9 cellular contexts compared by ENCODE assay signal in genomic region chr2:206154197-206154596, GRCh38. TPM values are rescaled to one million over a fixed set of nuclear protein-coding genes. Genes with fewer than 3 reads are reported as not detected.
DNase-seq lines count a peak whose midpoint lies in the region; ATAC-seq and TF ChIP-seq lines count a peak whose summit lies in the region.
"Had no signal": no experiment of that assay in that cellular context is flagged by ENCODE, and none has a peak within 500 bp of the region (broad histone marks: within the 10 kb centered on the region; RNA-seq: fewer than 3 reads in every experiment).

No MANE protein-coding gene starts in this region.

- TF ChIP-seq CTCF in glutamatergic neuron (IDR thresholded peaks at IDR 0.05; ENCODE audit: partially characterized antibody, unreplicated experiment): peak; percentile 13

- peaks cover 2% of the 10 kb centered on the region for H3K9me3 Mint-ChIP-seq in glutamatergic neuron (ENCODE audit: unreplicated experiment)

- H3K27ac Mint-ChIP-seq in glutamatergic neuron (ENCODE audit: unreplicated experiment): peak overlapping the region; percentile 31

- peaks cover 4% of the 10 kb centered on the region for H3K27me3 Mint-ChIP-seq in glutamatergic neuron (ENCODE audit: unreplicated experiment)

- DNase-seq in EH (ENCODE audit: low read depth): peak; percentile 9
- DNase-seq in NCI-H2227 treated with DMSO at 0.1 percent for 48 hours (lab: John Stamatoyannopoulos, UW): peak; percentile 68
- no peak for DNase-seq in glutamatergic neuron
- no peak for DNase-seq in LoVo (ENCODE audit: low spot score)
- DNase-seq in iPS-NIHi11 (ENCODE audit: low spot score): no peak
- DNase-seq in H4 (ENCODE audit: low spot score): no peak
- DNase-seq in OCI-M2 (lab: John Stamatoyannopoulos, UW; ENCODE audit: unreplicated experiment): no peak
- DNase-seq: NCI-H1694 treated with DMSO at 0.1 percent for 48 hours had no signal

- H3K36me3 Mint-ChIP-seq in glutamatergic neuron (ENCODE audit: unreplicated experiment): peaks cover 4% of the 10 kb centered on the region

- peak overlapping the region; percentile 53 for H3K4me3 Mint-ChIP-seq in glutamatergic neuron (ENCODE audit: unreplicated experiment)

- ATAC-seq in GM21737 (IDR thresholded peaks at IDR 0.05; ENCODE audit: unreplicated experiment): peak; percentile 60

- peaks cover 8% of the 10 kb centered on the region for H3K4me1 Mint-ChIP-seq in glutamatergic neuron (ENCODE audit: low read depth, unreplicated experiment)

RNA-seq across cellular contexts. Expression of gene NDUFS1, which starts 5.0 kb away (rescaled TPM):
- total RNA-seq in glutamatergic neuron (ENCODE audit: unreplicated experiment): 114 TPM
- total RNA-seq in H4 (2014; rRNA removed; shearing (Covaris generic)): 186 and 198 TPM in 2 replicates

RNA-seq across cellular contexts. Expression of gene EEF1B2, which starts 5.5 kb away (rescaled TPM):
- 246 TPM for total RNA-seq in glutamatergic neuron (ENCODE audit: unreplicated experiment)
- 659 and 795 TPM in 2 replicates for total RNA-seq in H4 (2014; rRNA removed; shearing (Covaris generic))

Comparison
In these comparisons a context has a peak if more than half of its experiments do, and no peak if none do; other contexts are left out.
1. DNase-seq: peak in EH (single experiment) and NCI-H2227 treated with DMSO at 0.1 percent for 48 hours (single experiment); none in glutamatergic neuron (single experiment), LoVo (single experiment), iPS-NIHi11 (single experiment), H4 (single experiment) and OCI-M2 (single experiment).